8 cellular contexts compared by ENCODE assay signal in genomic region chr19:36421749-36422481, GRCh38. TPM values are rescaled to one million over a fixed set of nuclear protein-coding genes. Genes with fewer than 3 reads are reported as not detected.
DNase-seq lines count a peak whose midpoint lies in the region; ATAC-seq and TF ChIP-seq lines count a peak whose summit lies in the region.

No MANE protein-coding gene starts in this region.

- peak in 1 of 8 donors; percentile 1 for ATAC-seq in heart right ventricle
- no peak for ATAC-seq in Right ventricle myocardium inferior
- ATAC-seq in GM19455 (IDR thresholded peaks at IDR 0.05; ENCODE audit: unreplicated experiment), result no peak
- ATAC-seq in sciatic nerve, result no peak

- intact Hi-C loops in heart right ventricle (cut with DNase I), result no loop called here
- intact Hi-C loops in Right ventricle myocardium inferior (cut with DNase I), result no loop called here
- intact Hi-C loops in vagina (cut with DNase I), result no loop called here
- intact Hi-C loops in sciatic nerve (cut with DNase I), result loop anchor here (5.0 kb wide), 1 partner anchor 1105 kb away; no protein-coding TSS in a partner anchor

- H3K36me3 ChIP-seq in heart right ventricle (no peaks in the 10 kb centered on the region), mucosa of rectum (ENCODE audit: control insufficient read depth in 2 of 2, insufficient read depth in 2 of 2, low read length in 2 of 2) (no peaks in the 10 kb centered on the region), vagina (no peaks in the 10 kb centered on the region)
- H3K36me3 ChIP-seq in effector memory CD4-positive, alpha-beta T cell (ENCODE audit: control insufficient read depth, insufficient read depth, low read length), result no peaks in the 10 kb centered on the region

- no peak for TF ChIP-seq POLR2A in vagina (IDR thresholded peaks at IDR 0.05)

- WGBS in heart right ventricle, 2 donors, result 21% methylated on average over 33 of the region's 33 CpGs

- TF ChIP-seq CTCF in heart right ventricle (IDR thresholded peaks at IDR 0.05) (no peak), vagina (IDR thresholded peaks at IDR 0.05) (no peak)

- H3K27me3 ChIP-seq in heart right ventricle (peaks cover 0 to 21% (median 0%) of the 10 kb centered on the region in 7 donors), mucosa of rectum (ENCODE audit: control insufficient read depth in 2 of 2, insufficient read depth in 2 of 2, low read length in 2 of 2) (peaks cover 0 to 3% of the 10 kb centered on the region in 2 donors), vagina (no peaks in the 10 kb centered on the region)
- no peaks in the 10 kb centered on the region for H3K27me3 ChIP-seq in effector memory CD4-positive, alpha-beta T cell (replicated peaks; ENCODE audit: control insufficient read depth, insufficient read depth, low read length, poor library complexity, severe bottlenecking)

- DNase-seq in heart right ventricle (no peak), Right ventricle myocardium inferior (ENCODE audit: missing footprints) (no peak), vagina (ENCODE audit: extremely low spot score in 2 of 2) (no peak), sciatic nerve (ENCODE audit: low spot score) (no peak), MV-4-11 (lab: John Stamatoyannopoulos, UW) (no peak)
- DNase-seq in effector memory CD4-positive, alpha-beta T cell, result no peak

- peak overlapping the region; percentile 28 to 68 (median 60) for H3K4me3 ChIP-seq in heart right ventricle
- H3K4me3 ChIP-seq in effector memory CD4-positive, alpha-beta T cell (ENCODE audit: insufficient read depth, low read depth, low read length, poor library complexity, severe bottlenecking), result peak overlapping the region; percentile 4
- H3K4me3 ChIP-seq in mucosa of rectum (ENCODE audit: low read length in 2 of 2), result peak overlapping the region; percentile 20 to 35
- H3K4me3 ChIP-seq in vagina, result peak overlapping the region; percentile 47 to 52

- H3K27ac ChIP-seq in heart right ventricle (peak overlapping the region in 7 of 10 donors; percentile 23 to 64 (median 51)), mucosa of rectum (ENCODE audit: low read depth in 2 of 2, low read length in 2 of 2) (no peak overlapping the region), vagina (peak overlapping the region; percentile 49)
- H3K27ac ChIP-seq in effector memory CD4-positive, alpha-beta T cell (ENCODE audit: insufficient read depth, low read length, poor library complexity, severe bottlenecking), result no peak overlapping the region

- H3K9ac ChIP-seq in mucosa of rectum (ENCODE audit: low read depth in 1 of 2, low read length in 2 of 2), result no peak overlapping the region

- H3K9me3 ChIP-seq in heart right ventricle (peaks cover 0 to 28% (median 0%) of the 10 kb centered on the region in 11 donors), mucosa of rectum (ENCODE audit: control insufficient read depth in 2 of 2, low read length in 2 of 2) (no peaks in the 10 kb centered on the region), vagina (no peaks in the 10 kb centered on the region)
- peaks cover 4% of the 10 kb centered on the region for H3K9me3 ChIP-seq in effector memory CD4-positive, alpha-beta T cell (ENCODE audit: control insufficient read depth, low read length)

- H3K4me1 ChIP-seq in heart right ventricle (peaks cover 2 to 33% (median 16%) of the 10 kb centered on the region in 9 donors), mucosa of rectum (ENCODE audit: control insufficient read depth in 2 of 2, insufficient read depth in 2 of 2, low read length in 2 of 2) (peaks cover 2 to 3% of the 10 kb centered on the region in 2 donors), vagina (peaks cover 10% of the 10 kb centered on the region)
- H3K4me1 ChIP-seq in effector memory CD4-positive, alpha-beta T cell (ENCODE audit: control insufficient read depth, insufficient read depth, low read length, poor library complexity, severe bottlenecking), result peaks cover 9% of the 10 kb centered on the region

RNA-seq across cellular contexts. Expression of gene ZFP82, which starts 3.5 kb away (rescaled TPM):
- total RNA-seq in heart right ventricle (1 to 10 TPM; 3.1 to 6.3 (median 4.3) TPM), Right ventricle myocardium inferior (4.3 TPM), vagina (4.7 TPM), sciatic nerve (10.7 TPM)
- 1 to 10 TPM; 1.9 to 2.5 TPM for polyA plus RNA-seq in heart right ventricle

RNA-seq across cellular contexts. Expression of gene ZFP14, which starts 42.9 kb away (rescaled TPM):
- total RNA-seq in heart right ventricle (1 to 10 TPM; 1.0 to 4.0 (median 2.5) TPM), Right ventricle myocardium inferior (3.2 TPM), vagina (4.2 TPM), sciatic nerve (11.5 TPM)
- 1 to 10 TPM in 1 of 2 donors, under 1 TPM in 1; 0.62 to 2.2 TPM for polyA plus RNA-seq in heart right ventricle

Comparison
In these comparisons a context has a peak if more than half of its experiments do, and no peak if none do; other contexts are left out.
1. H3K27ac ChIP-seq: peak in heart right ventricle (7 of 10) and vagina (single experiment); none in effector memory CD4-positive, alpha-beta T cell (single experiment) and mucosa of rectum (0 of 2).
2. H3K4me3 ChIP-seq: peak in every context shown above with its lines; median percentile 60 in heart right ventricle; 50 in vagina; 28 in mucosa of rectum; 4 in effector memory CD4-positive, alpha-beta T cell.